1 cellular context compared by ENCODE assay signal in the genomic region with DNA sequence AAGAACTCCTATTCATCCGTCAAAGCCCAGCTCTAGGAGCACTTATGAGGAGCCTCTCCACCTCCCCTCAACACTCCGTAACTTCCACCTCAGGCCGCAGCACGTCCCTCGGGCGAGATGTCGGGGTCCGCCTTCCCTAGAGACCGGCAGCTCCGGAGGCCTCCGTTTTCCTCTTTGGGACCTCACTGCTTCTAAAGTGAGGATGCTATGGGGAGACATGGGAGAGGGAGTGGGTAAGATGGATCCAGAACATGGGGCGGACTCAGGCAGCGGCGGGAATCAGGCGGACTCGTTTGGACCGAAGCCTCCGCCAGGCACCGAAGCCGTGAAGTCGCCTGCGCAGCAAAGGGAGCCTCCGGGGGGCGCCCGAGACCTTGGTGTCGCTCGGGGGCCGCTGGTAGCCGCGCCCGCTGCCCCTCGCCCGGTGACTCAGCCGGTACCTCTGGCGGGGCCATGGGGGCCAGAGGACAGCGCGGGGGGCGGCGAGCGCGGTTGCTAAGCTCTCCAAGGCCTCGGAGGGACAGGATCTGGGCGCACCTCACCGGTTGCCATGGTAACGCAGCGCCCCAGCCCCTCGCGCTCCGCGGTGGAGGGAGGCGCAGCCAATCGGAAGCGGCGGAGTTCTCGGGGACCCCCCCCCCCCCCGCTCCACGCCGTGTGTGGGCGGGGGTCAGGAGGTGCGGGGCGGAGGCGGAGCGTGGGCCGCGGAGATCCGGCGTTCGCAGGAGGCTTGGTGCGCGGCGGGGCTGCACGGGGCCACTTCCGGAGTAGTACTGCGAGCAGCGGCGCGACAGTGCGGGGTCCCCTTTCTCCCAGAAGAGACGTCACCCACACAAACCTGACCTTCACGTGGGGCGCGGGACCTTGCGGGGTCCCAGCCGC.
TF ChIP-seq lines count a peak whose summit lies in the region.

No MANE protein-coding gene starts in this region.

TF ChIP-seq in HEK293, 187 proteins besides CTCF, POLR2A, EP300 and RAD21 (continued from another document and continues in another):
- TF ChIP-seq, protein P1, sequence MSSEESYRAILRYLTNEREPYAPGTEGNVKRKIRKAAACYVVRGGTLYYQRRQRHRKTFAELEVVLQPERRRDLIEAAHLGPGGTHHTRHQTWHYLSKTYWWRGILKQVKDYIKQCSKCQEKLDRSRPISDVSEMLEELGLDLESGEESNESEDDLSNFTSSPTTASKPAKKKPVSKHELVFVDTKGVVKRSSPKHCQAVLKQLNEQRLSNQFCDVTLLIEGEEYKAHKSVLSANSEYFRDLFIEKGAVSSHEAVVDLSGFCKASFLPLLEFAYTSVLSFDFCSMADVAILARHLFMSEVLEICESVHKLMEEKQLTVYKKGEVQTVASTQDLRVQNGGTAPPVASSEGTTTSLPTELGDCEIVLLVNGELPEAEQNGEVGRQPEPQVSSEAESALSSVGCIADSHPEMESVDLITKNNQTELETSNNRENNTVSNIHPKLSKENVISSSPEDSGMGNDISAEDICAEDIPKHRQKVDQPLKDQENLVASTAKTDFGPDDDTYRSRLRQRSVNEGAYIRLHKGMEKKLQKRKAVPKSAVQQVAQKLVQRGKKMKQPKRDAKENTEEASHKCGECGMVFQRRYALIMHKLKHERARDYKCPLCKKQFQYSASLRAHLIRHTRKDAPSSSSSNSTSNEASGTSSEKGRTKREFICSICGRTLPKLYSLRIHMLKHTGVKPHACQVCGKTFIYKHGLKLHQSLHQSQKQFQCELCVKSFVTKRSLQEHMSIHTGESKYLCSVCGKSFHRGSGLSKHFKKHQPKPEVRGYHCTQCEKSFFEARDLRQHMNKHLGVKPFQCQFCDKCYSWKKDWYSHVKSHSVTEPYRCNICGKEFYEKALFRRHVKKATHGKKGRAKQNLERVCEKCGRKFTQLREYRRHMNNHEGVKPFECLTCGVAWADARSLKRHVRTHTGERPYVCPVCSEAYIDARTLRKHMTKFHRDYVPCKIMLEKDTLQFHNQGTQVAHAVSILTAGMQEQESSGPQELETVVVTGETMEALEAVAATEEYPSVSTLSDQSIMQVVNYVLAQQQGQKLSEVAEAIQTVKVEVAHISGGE (tag by site-specific recombination; conservative IDR thresholded peaks at IDR 0.05; ENCODE audit: low read depth) = peak; percentile 58; the same call in 1 of the 2 replicates
- 0 out of 2 replicates have a peak, but pooled peaks have one; percentile 27 for TF ChIP-seq ZXDB (tag by site-specific recombination; IDR thresholded peaks at IDR 0.05)
- no peak for TF ChIP-seq ZNF138 (tag by site-specific recombination; IDR thresholded peaks at IDR 0.05; ENCODE audit: borderline replicate concordance)
- TF ChIP-seq ZNF544 (tag by site-specific recombination; IDR thresholded peaks at IDR 0.05) = no peak
- TF ChIP-seq OSR2 (tag by site-specific recombination; IDR thresholded peaks at IDR 0.05) = peak; percentile 29
- TF ChIP-seq ZNF223 (tag by site-specific recombination; IDR thresholded peaks at IDR 0.05) = no peak
- no peak for TF ChIP-seq ZNF521 (tag by site-specific recombination; IDR thresholded peaks at IDR 0.05)
- TF ChIP-seq ZBTB10 (tag by site-specific recombination; IDR thresholded peaks at IDR 0.05) = peak; percentile 99
- TF ChIP-seq ZNF629 (tag by site-specific recombination; IDR thresholded peaks at IDR 0.05) = peak; percentile 74
- no peak for TF ChIP-seq ATF2 (tag by site-specific recombination; IDR thresholded peaks at IDR 0.05; ENCODE audit: low read depth)
- peak; percentile 30; the same call in 1 of the 2 replicates for TF ChIP-seq ZBTB21 (tag by site-specific recombination; IDR thresholded peaks at IDR 0.05)
- no peak for TF ChIP-seq GLI2 (tag by site-specific recombination; IDR thresholded peaks at IDR 0.05; ENCODE audit: borderline replicate concordance, low read depth)
- no peak for TF ChIP-seq ZNF169 (tag by site-specific recombination; IDR thresholded peaks at IDR 0.05)
- no peak for TF ChIP-seq ZNF585B (tag by site-specific recombination; IDR thresholded peaks at IDR 0.05)
- no peak for TF ChIP-seq REPIN1 (tag by site-specific recombination; IDR thresholded peaks at IDR 0.05; ENCODE audit: low read depth)
- TF ChIP-seq KLF9 (tag by site-specific recombination; IDR thresholded peaks at IDR 0.05; ENCODE audit: low read depth) = peak; percentile 50
- TF ChIP-seq SP2 (tag by site-specific recombination; IDR thresholded peaks at IDR 0.05) = peak; percentile 72
- no peak for TF ChIP-seq ZNF571 (tag by site-specific recombination; IDR thresholded peaks at IDR 0.05)
- TF ChIP-seq ZFP3 (tag by site-specific recombination; IDR thresholded peaks at IDR 0.05; ENCODE audit: low read depth) = peak; percentile 99
- peak; percentile 82 for TF ChIP-seq SP7 (tag by site-specific recombination; IDR thresholded peaks at IDR 0.05)
- peak; percentile 54; the same call in 1 of the 2 replicates for TF ChIP-seq ZNF24 (tag by site-specific recombination; IDR thresholded peaks at IDR 0.05)
- no peak for TF ChIP-seq ZNF157 (tag by site-specific recombination; IDR thresholded peaks at IDR 0.05)
- TF ChIP-seq SCRT1 (tag by site-specific recombination; IDR thresholded peaks at IDR 0.05; ENCODE audit: borderline replicate concordance) = no peak
- no peak for TF ChIP-seq ZNF549 (tag by site-specific recombination; IDR thresholded peaks at IDR 0.05)
- no peak for TF ChIP-seq ZNF529 (tag by site-specific recombination; IDR thresholded peaks at IDR 0.05; ENCODE audit: insufficient replicate concordance)
- no peak for TF ChIP-seq ZNF707 (tag by site-specific recombination; IDR thresholded peaks at IDR 0.05)
- TF ChIP-seq PRDM4 (tag by site-specific recombination; IDR thresholded peaks at IDR 0.05) = peak; percentile 30; the same call in 1 of the 2 replicates
- TF ChIP-seq ZNF623 (tag by site-specific recombination; IDR thresholded peaks at IDR 0.05) = no peak
- no peak for TF ChIP-seq ZNF433 (tag by site-specific recombination; IDR thresholded peaks at IDR 0.05; ENCODE audit: low read depth)
- no peak; the same call in 1 of the 2 replicates for TF ChIP-seq ZNF148 (tag by site-specific recombination; IDR thresholded peaks at IDR 0.05; ENCODE audit: borderline replicate concordance)
- TF ChIP-seq ZNF404 (tag by site-specific recombination; IDR thresholded peaks at IDR 0.05) = no peak
- peak; percentile 100 for TF ChIP-seq PATZ1 (tag by site-specific recombination; IDR thresholded peaks at IDR 0.05)
- no peak; the same call in 1 of the 2 replicates for TF ChIP-seq WT1 (tag by site-specific recombination; IDR thresholded peaks at IDR 0.05)
- no peak for TF ChIP-seq FEZF1 (tag by site-specific recombination; IDR thresholded peaks at IDR 0.05)
- TF ChIP-seq ZNF121 (tag by site-specific recombination; IDR thresholded peaks at IDR 0.05) = no peak
- TF ChIP-seq ZBTB17 (tag by site-specific recombination; IDR thresholded peaks at IDR 0.05) = peak; percentile 92
- no peak for TF ChIP-seq ZNF26 (tag by site-specific recombination; IDR thresholded peaks at IDR 0.05)
- TF ChIP-seq ZEB2 (tag by site-specific recombination; IDR thresholded peaks at IDR 0.05) = peak; percentile 99
- no peak; the same call in 1 of the 2 replicates for TF ChIP-seq YY1 (tag by site-specific recombination; IDR thresholded peaks at IDR 0.05)
- TF ChIP-seq, protein P2, sequence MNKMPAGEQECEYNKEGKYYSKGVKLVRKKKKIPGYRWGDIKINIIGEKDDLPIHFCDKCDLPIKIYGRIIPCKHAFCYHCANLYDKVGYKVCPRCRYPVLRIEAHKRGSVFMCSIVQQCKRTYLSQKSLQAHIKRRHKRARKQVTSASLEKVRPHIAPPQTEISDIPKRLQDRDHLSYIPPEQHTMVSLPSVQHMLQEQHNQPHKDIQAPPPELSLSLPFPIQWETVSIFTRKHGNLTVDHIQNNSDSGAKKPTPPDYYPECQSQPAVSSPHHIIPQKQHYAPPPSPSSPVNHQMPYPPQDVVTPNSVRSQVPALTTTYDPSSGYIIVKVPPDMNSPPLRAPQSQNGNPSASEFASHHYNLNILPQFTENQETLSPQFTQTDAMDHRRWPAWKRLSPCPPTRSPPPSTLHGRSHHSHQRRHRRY (tag by site-specific recombination; IDR thresholded peaks at IDR 0.05) = no peak
